In genomic region chr20:44746367-44747165, GRCh38 we compare ENCODE assay signal across 1 cellular context.
A peak's percentile ranks its signal among the peaks of the same experiment; 100 is the strongest.
TF ChIP-seq lines count a peak whose summit lies in the region.

No MANE protein-coding gene starts in this region.

TF ChIP-seq in HepG2, 621 proteins besides CTCF, POLR2A, EP300 and RAD21 (continued from another document):
- TF ChIP-seq, protein P1, sequence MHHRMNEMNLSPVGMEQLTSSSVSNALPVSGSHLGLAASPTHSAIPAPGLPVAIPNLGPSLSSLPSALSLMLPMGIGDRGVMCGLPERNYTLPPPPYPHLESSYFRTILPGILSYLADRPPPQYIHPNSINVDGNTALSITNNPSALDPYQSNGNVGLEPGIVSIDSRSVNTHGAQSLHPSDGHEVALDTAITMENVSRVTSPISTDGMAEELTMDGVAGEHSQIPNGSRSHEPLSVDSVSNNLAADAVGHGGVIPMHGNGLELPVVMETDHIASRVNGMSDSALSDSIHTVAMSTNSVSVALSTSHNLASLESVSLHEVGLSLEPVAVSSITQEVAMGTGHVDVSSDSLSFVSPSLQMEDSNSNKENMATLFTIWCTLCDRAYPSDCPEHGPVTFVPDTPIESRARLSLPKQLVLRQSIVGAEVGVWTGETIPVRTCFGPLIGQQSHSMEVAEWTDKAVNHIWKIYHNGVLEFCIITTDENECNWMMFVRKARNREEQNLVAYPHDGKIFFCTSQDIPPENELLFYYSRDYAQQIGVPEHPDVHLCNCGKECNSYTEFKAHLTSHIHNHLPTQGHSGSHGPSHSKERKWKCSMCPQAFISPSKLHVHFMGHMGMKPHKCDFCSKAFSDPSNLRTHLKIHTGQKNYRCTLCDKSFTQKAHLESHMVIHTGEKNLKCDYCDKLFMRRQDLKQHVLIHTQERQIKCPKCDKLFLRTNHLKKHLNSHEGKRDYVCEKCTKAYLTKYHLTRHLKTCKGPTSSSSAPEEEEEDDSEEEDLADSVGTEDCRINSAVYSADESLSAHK (CRISPR knock-in tag; IDR thresholded peaks at IDR 0.05; ENCODE audit: borderline replicate concordance), result 0 out of 2 replicates have a peak, but pooled peaks have one; percentile 43
- TF ChIP-seq ZNF501 (CRISPR knock-in tag; IDR thresholded peaks at IDR 0.05) (no peak), MAFK (conservative IDR thresholded peaks at IDR 0.05 in 1 of 2, IDR thresholded peaks at IDR 0.05 in 1 of 2; ENCODE audit: low read length in 2 of 2) (no peak), ZFP36 (IDR thresholded peaks at IDR 0.05; ENCODE audit: borderline replicate concordance, low read depth, low read length, partially characterized antibody) (peak; percentile 81), SMC3 (IDR thresholded peaks at IDR 0.05; ENCODE audit: low read length) (no peak), CEBPG (CRISPR knock-in tag; IDR thresholded peaks at IDR 0.05) (no peak), ZNF547 (CRISPR knock-in tag; IDR thresholded peaks at IDR 0.05) (peak; percentile 39; the same call in 1 of the 2 replicates), ZBTB4 (CRISPR knock-in tag; IDR thresholded peaks at IDR 0.05; ENCODE audit: borderline replicate concordance) (0 out of 2 replicates have a peak, but pooled peaks have one; percentile 64), SIX4 (CRISPR knock-in tag; IDR thresholded peaks at IDR 0.05) (no peak)
